In the genomic region with DNA sequence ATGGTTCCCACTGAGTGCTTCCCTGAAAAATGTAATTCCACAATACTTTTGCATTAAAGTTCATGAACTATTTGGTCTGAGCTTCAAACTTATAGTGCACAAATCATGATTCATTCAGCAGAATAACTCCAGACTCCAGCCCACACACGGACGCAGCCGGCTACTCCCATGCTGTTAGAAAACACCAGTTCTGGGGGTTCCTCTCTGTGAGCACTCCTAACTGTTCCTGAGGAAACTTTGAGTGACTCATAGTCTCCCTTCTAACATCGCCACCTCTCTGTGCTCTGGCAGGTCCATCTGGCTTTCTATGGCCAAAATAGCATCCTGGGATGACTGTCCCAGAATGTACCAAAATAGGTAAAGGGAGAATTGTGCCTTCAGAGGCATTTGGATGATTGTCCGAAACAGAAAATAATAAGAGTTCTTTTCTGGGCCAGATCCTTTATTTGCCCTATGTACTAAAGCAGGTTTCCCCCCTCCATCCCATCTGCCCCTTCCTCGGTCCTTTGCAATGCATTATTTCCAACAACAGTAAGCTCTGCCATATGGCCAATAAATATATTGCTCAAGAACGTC, we compare ENCODE assay signal across 13 cellular contexts. TPM values are rescaled to one million over a fixed set of nuclear protein-coding genes. Genes with fewer than 3 reads are reported as not detected.
DNase-seq lines count a peak whose midpoint lies in the region; TF ChIP-seq lines count a peak whose summit lies in the region.
"Had no signal": no experiment of that assay in that cellular context is flagged by ENCODE, and none has a peak within 500 bp of the region (broad histone marks: within the 10 kb centered on the region; RNA-seq: fewer than 3 reads in every experiment).

No MANE protein-coding gene starts in this region.

- no peaks in the 10 kb centered on the region for H3K79me2 ChIP-seq in mammary epithelial cell (ENCODE audit: insufficient read depth, low read length)

- BruUV-seq in mammary epithelial cell (replicated peaks; lab: Mats Ljungman, UMichigan) = no TSS peak

- H3K9ac ChIP-seq in mammary epithelial cell (ENCODE audit: insufficient read depth, low read length) = no peak overlapping the region

- H3K4me1 ChIP-seq in mammary epithelial cell (ENCODE audit: insufficient read depth, low read length) (peaks cover 11% of the 10 kb centered on the region), esophagus muscularis mucosa (no peaks in the 10 kb centered on the region)

- in situ Hi-C loops in mammary epithelial cell (cut with MboI; ENCODE audit: low sequenced_read_pairs in 2 of 2) = no loop called here

- dilution Hi-C loops in mammary epithelial cell (cut with HindIII; ENCODE audit: low sequenced_read_pairs) = no loop called here

- no peaks in the 10 kb centered on the region for H4K20me1 ChIP-seq in mammary epithelial cell (ENCODE audit: insufficient read depth, low read length)

- no peak overlapping the region for H3K27ac ChIP-seq in mammary epithelial cell (ENCODE audit: insufficient read depth, low read depth, low read length)
- H3K27ac ChIP-seq in esophagus muscularis mucosa (replicated peaks in 1 of 4) = no peak overlapping the region
- H3K27ac ChIP-seq: thoracic aorta had no signal

- TF ChIP-seq CTCF in mammary epithelial cell (conservative IDR thresholded peaks at IDR 0.05 in 1 of 2, IDR thresholded peaks at IDR 0.05 in 1 of 2; ENCODE audit: extremely low read depth in 1 of 2, insufficient read depth in 1 of 2, low read depth in 1 of 2, low read length in 2 of 2) = no peak
- TF ChIP-seq CTCF in esophagus muscularis mucosa (IDR thresholded peaks at IDR 0.05) = no peak
- no peak for TF ChIP-seq CTCF in progenitor cell of endocrine pancreas (IDR thresholded peaks at IDR 0.05; ENCODE audit: unreplicated experiment)

- TF ChIP-seq POLR2A in esophagus muscularis mucosa (IDR thresholded peaks at IDR 0.05; ENCODE audit: low read depth) = no peak

- H3K4me2 ChIP-seq in mammary epithelial cell (ENCODE audit: insufficient read depth, low read depth, low read length) = no peak overlapping the region

- DNase-seq in GM03348 (ENCODE audit: low spot score) = peak; percentile 16
- peak; percentile 73 for DNase-seq in MV-4-11 (lab: John Stamatoyannopoulos, UW)
- DNase-seq in mammary epithelial cell = peak; percentile 21
- peak; percentile 75 for DNase-seq in occipital lobe (lab: John Stamatoyannopoulos, UW)
- no peak for DNase-seq in esophagus muscularis mucosa (ENCODE audit: extremely low spot score)
- DNase-seq in progenitor cell of endocrine pancreas (ENCODE audit: low spot score, unreplicated experiment) = no peak
- DNase-seq in T-helper 1 cell = no peak
- DNase-seq: activated CD4-positive, CD25-positive, alpha-beta regulatory T cell treated with anti-CD3 and anti-CD28 coated beads, Interleukin-2, amount 50 U/mL, for 72 hours; activated gamma-delta T cell had no signal

- H3K36me3 Mint-ChIP-seq in progenitor cell of endocrine pancreas (ENCODE audit: insufficient read depth) = no peaks in the 10 kb centered on the region

- H3K27me3 Mint-ChIP-seq in progenitor cell of endocrine pancreas = peaks cover 16% of the 10 kb centered on the region

- H3K9me3 ChIP-seq in mammary epithelial cell (replicated peaks; ENCODE audit: insufficient read depth, low read length) (no peaks in the 10 kb centered on the region), esophagus muscularis mucosa (no peaks in the 10 kb centered on the region)
- H3K9me3 ChIP-seq: thoracic aorta had no signal

- TF ChIP-seq EP300 in esophagus muscularis mucosa (IDR thresholded peaks at IDR 0.05) = no peak

- H3K4me3 ChIP-seq in mammary epithelial cell (replicated peaks in 1 of 3; ENCODE audit: insufficient read depth in 1 of 3, low read depth in 2 of 3, low read length in 3 of 3) (no peak overlapping the region), esophagus muscularis mucosa (no peak overlapping the region)
- H3K4me3 ChIP-seq: thoracic aorta had no signal

- no peak overlapping the region for H3K27ac Mint-ChIP-seq in progenitor cell of endocrine pancreas
- H3K27ac Mint-ChIP-seq: activated CD8-positive, alpha-beta memory T cell treated with anti-CD3 and anti-CD28 coated beads, Interleukin-2, amount 10 ng/mL, durations not matched to agents 7 days and 5 days had no signal

- intact Hi-C loops in mammary epithelial cell (cut with micrococcal nuclease) (loop anchor here (5.0 kb wide), 1 partner anchor 879 kb away; no protein-coding TSS in a partner anchor), esophagus muscularis mucosa (cut with DNase I) (no loop called here)

- 31% methylated on average over 7 of the region's 7 CpGs for WGBS in mammary epithelial cell (ENCODE audit: low coverage, missing lambda C conversion rate)
- 57% methylated on average over 7 of the region's 7 CpGs for WGBS in esophagus muscularis mucosa

- no peak overlapping the region for H3K4me3 Mint-ChIP-seq in progenitor cell of endocrine pancreas (ENCODE audit: low read depth)
- H3K4me3 Mint-ChIP-seq: activated CD8-positive, alpha-beta memory T cell treated with anti-CD3 and anti-CD28 coated beads, Interleukin-2, amount 10 ng/mL, durations not matched to agents 7 days and 5 days had no signal

- H3K9me3 Mint-ChIP-seq in progenitor cell of endocrine pancreas (ENCODE audit: low read depth) = no peaks in the 10 kb centered on the region

- no peaks in the 10 kb centered on the region for H3K27me3 ChIP-seq in mammary epithelial cell (ENCODE audit: insufficient read depth, low read length)
- H3K27me3 ChIP-seq in esophagus muscularis mucosa = peaks cover 0 to 24% (median 0%) of the 10 kb centered on the region in 4 donors

- no peak overlapping the region for H2AFZ ChIP-seq in mammary epithelial cell (ENCODE audit: low read depth, low read length)

- no peaks in the 10 kb centered on the region for H3K4me1 Mint-ChIP-seq in progenitor cell of endocrine pancreas (ENCODE audit: low read depth)

- H3K36me3 ChIP-seq in mammary epithelial cell (ENCODE audit: insufficient read depth, low read length) (no peaks in the 10 kb centered on the region), esophagus muscularis mucosa (no peaks in the 10 kb centered on the region)
- H3K36me3 ChIP-seq: thoracic aorta had no signal

- CTCF ChIA-PET in mammary epithelial cell (lab: Charles Lee; ENCODE audit: low non-redundant PET) = no interaction called here

RNA-seq across cellular contexts. Expression of a gene that starts 32.3 kb away (rescaled TPM):
- total RNA-seq in mammary epithelial cell (not detected), occipital lobe (2.2 TPM), esophagus muscularis mucosa (1 to 10 TPM; 1.2 to 1.8 (median 1.3) TPM), progenitor cell of endocrine pancreas (not detected in 2 replicates)
- not detected for polyA plus RNA-seq in mammary epithelial cell
- not detected for polyA minus RNA-seq in mammary epithelial cell
- total RNA-seq: HepG2 had no signal
- polyA plus RNA-seq: BJ, HepG2 had no signal

Comparison
In these comparisons a context has a peak if more than half of its experiments do, and no peak if none do; other contexts are left out.
1. DNase-seq: peak in GM03348 (single experiment), MV-4-11 (single experiment), mammary epithelial cell (single experiment) and occipital lobe (single experiment); none in esophagus muscularis mucosa (single experiment), progenitor cell of endocrine pancreas (single experiment) and T-helper 1 cell (0 of 5).